Comparison of ENCODE assay signal across 9 cellular contexts in the genomic region with DNA sequence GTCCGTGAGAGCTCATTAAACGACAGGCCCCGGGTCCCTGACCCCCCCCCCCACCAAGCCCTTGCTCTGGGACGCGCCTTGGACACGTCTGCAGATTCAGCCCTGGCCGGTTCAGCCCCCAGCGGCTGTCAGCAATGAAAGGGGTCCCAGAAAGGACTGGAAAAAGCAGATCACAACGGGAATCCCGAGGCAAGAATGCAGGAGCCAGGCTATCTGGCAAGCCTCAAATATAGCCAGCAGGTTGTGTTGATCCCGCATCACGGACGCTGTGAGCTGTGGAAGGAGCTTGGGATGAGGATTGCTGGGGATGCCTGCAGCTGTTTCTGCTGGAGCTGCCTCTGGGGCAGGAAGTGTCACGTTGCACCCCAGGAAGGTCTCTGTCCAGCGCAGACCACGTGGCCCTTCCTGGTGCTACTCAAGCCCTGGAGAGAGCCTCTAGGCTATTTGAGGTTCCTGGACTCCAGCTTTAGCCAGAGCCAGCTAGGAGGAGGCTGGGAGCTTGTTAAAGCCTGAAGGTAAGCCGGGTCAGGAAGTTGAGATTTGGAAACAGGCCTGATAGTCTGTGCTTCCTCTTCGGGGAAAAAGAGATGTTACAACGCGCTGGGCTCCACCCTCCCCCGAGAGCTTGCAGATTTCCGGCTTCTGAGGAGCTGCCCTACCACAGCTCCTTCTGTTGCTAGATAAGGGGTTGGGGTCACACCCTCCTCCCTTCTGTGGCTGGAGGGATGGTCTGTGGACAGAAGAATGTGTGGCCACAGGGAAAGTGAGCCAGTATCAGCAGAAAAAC.
DNase-seq lines count a peak whose midpoint lies in the region; ATAC-seq and TF ChIP-seq lines count a peak whose summit lies in the region.
"Had no signal": no experiment of that assay in that cellular context is flagged by ENCODE, and none has a peak within 500 bp of the region (broad histone marks: within the 10 kb centered on the region; RNA-seq: fewer than 3 reads in every experiment).

No MANE protein-coding gene starts in this region.

- peaks cover 10% of the 10 kb centered on the region for H3K4me1 ChIP-seq in effector memory CD4-positive, alpha-beta T cell (ENCODE audit: control insufficient read depth, insufficient read depth, low read length, poor library complexity, severe bottlenecking)
- H3K4me1 ChIP-seq in muscle layer of duodenum (ENCODE audit: control insufficient read depth in 1 of 2, insufficient read depth in 2 of 2, low read length in 2 of 2): peaks cover 0 to 12% of the 10 kb centered on the region in 2 donors

- H3K27me3 ChIP-seq in effector memory CD4-positive, alpha-beta T cell (replicated peaks; ENCODE audit: control insufficient read depth, insufficient read depth, low read length, poor library complexity, severe bottlenecking): no peaks in the 10 kb centered on the region
- no peaks in the 10 kb centered on the region for H3K27me3 ChIP-seq in muscle layer of duodenum (ENCODE audit: low read depth, low read length)

- TF ChIP-seq POLR2A in GM18505 (IDR thresholded peaks at IDR 0.05; ENCODE audit: borderline replicate concordance, extremely low read depth, insufficient read depth, insufficient read length): no peak

- peak overlapping the region; percentile 53 for H3K27ac ChIP-seq in effector memory CD4-positive, alpha-beta T cell (ENCODE audit: insufficient read depth, low read length, poor library complexity, severe bottlenecking)
- H3K27ac ChIP-seq in muscle layer of duodenum (ENCODE audit: low read length): peak overlapping the region; percentile 81
- H3K27ac ChIP-seq: KMS-11 had no signal

- DNase-seq in T-helper 2 cell: peak in 3 of 5 experiments; percentile 19 to 92 (median 29)
- no peak for DNase-seq in effector memory CD4-positive, alpha-beta T cell
- DNase-seq in GF-D8 (lab: John Stamatoyannopoulos, UW): no peak
- DNase-seq in NCI-H510A (lab: John Stamatoyannopoulos, UW): no peak

- H3K4me3 ChIP-seq in effector memory CD4-positive, alpha-beta T cell (ENCODE audit: insufficient read depth, low read depth, low read length, poor library complexity, severe bottlenecking): peak overlapping the region; percentile 35
- peak overlapping the region; percentile 18 to 51 for H3K4me3 ChIP-seq in muscle layer of duodenum (ENCODE audit: low read depth in 1 of 2, low read length in 2 of 2)

- no peaks in the 10 kb centered on the region for H3K36me3 ChIP-seq in effector memory CD4-positive, alpha-beta T cell (ENCODE audit: control insufficient read depth, insufficient read depth, low read length)
- no peaks in the 10 kb centered on the region for H3K36me3 ChIP-seq in muscle layer of duodenum (ENCODE audit: control insufficient read depth in 1 of 2, insufficient read depth in 2 of 2, low read length in 2 of 2)

- no peaks in the 10 kb centered on the region for H3K9me3 ChIP-seq in effector memory CD4-positive, alpha-beta T cell (ENCODE audit: control insufficient read depth, low read length)
- H3K9me3 ChIP-seq in muscle layer of duodenum (ENCODE audit: control insufficient read depth in 1 of 2, low read length in 2 of 2): no peaks in the 10 kb centered on the region

- peak; percentile 75 for ATAC-seq in GM18505 (IDR thresholded peaks at IDR 0.05; ENCODE audit: unreplicated experiment)
- ATAC-seq in GM18861 (IDR thresholded peaks at IDR 0.05; ENCODE audit: unreplicated experiment): no peak
- ATAC-seq in HG03280 (IDR thresholded peaks at IDR 0.05; ENCODE audit: unreplicated experiment): no peak

Comparison
In these comparisons a context has a peak if more than half of its experiments do, and no peak if none do; other contexts are left out.
1. DNase-seq: peak in T-helper 2 cell (3 of 5); none in effector memory CD4-positive, alpha-beta T cell (0 of 3), GF-D8 (single experiment) and NCI-H510A (single experiment).